9 cellular contexts compared by ENCODE assay signal in the genomic region with DNA sequence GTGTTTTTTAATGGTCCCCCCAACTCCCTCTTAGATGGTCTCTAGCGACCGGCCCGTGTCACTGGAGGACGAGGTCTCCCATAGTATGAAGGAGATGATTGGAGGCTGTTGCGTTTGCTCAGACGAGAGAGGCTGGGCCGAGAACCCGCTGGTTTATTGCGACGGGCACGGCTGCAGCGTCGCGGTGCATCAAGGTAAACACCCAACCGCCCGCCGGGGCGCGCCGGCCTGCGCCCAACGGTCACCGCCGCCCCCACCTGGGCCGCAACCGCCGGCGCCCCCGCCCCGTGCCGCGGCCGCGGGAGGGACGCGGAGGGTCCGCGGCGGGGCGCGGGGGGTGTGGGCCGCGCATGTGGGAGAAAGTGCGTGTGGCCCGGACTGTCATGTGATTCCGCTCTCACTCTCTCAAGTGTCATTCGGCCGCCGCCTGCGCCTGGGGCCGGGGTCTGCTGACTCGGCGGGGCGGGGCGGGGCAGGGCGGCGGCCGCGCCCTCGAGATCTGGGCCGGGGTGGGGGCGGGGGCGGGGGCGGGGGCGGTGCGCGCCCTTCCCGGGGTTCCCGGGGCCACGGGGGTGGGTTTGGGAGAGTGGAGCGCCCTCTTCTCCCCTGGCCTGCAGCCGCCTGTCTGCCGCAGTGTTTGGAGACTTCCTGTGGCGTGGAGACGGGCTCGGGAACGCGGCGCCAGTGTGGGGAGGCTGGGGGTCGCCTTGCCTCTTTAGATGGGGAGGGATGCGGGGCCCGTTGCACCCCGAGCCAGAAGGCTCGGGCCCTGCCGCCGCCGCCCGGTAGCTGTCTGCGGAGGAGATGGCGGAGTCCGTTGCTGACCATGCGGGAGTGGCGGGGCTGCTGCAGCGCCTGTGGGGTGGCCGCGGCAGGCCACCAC. TPM values are rescaled to one million over a fixed set of nuclear protein-coding genes. Genes with fewer than 3 reads are reported as not detected.
DNase-seq lines count a peak whose midpoint lies in the region; ATAC-seq and TF ChIP-seq lines count a peak whose summit lies in the region.
"Had no signal": no experiment of that assay in that cellular context is flagged by ENCODE, and none has a peak within 500 bp of the region (broad histone marks: within the 10 kb centered on the region; RNA-seq: fewer than 3 reads in every experiment).

No MANE protein-coding gene starts in this region.

- peaks cover 16% of the 10 kb centered on the region for H3K4me1 ChIP-seq in CD8-positive, alpha-beta T cell (ENCODE audit: insufficient read depth, low read length)
- peaks cover 15 to 44% (median 30%) of the 10 kb centered on the region in 4 donors for H3K4me1 ChIP-seq in stomach

- peak overlapping the region; percentile 64 for H3K27ac ChIP-seq in CD8-positive, alpha-beta T cell (ENCODE audit: low read depth, low read length)
- peak overlapping the region; percentile 94 to 100 (median 98) for H3K27ac ChIP-seq in stomach

- H3K4me3 Mint-ChIP-seq in CD8-positive, alpha-beta T cell: peak overlapping the region; percentile 96
- peak overlapping the region; percentile 92 for H3K4me3 Mint-ChIP-seq in endothelial cell (ENCODE audit: unreplicated experiment)
- H3K4me3 Mint-ChIP-seq in mesothelial cell of epicardium: peak overlapping the region; percentile 80

- no peaks in the 10 kb centered on the region for H3K36me3 ChIP-seq in CD8-positive, alpha-beta T cell (ENCODE audit: insufficient read depth, low read length)
- peaks cover 7 to 33% (median 30%) of the 10 kb centered on the region in 4 donors for H3K36me3 ChIP-seq in stomach

- no peak for TF ChIP-seq EP300 in stomach (IDR thresholded peaks at IDR 0.05)

- no peak for TF ChIP-seq CTCF in CD8-positive, alpha-beta T cell (IDR thresholded peaks at IDR 0.05)
- TF ChIP-seq CTCF in endothelial cell (IDR thresholded peaks at IDR 0.05; ENCODE audit: unreplicated experiment) (no peak), mesothelial cell of epicardium (IDR thresholded peaks at IDR 0.05; ENCODE audit: unreplicated experiment) (no peak), stomach (IDR thresholded peaks at IDR 0.05) (no peak)

- peaks cover 31% of the 10 kb centered on the region for H3K4me1 Mint-ChIP-seq in CD8-positive, alpha-beta T cell (ENCODE audit: low read depth)
- H3K4me1 Mint-ChIP-seq in endothelial cell (ENCODE audit: unreplicated experiment): peaks cover 15% of the 10 kb centered on the region
- H3K4me1 Mint-ChIP-seq in mesothelial cell of epicardium: peaks cover 20% of the 10 kb centered on the region

- CTCF ChIA-PET in CD8-positive, alpha-beta T cell (lab: Charles Lee): no interaction called here

- H3K27me3 ChIP-seq in CD8-positive, alpha-beta T cell (ENCODE audit: insufficient read depth, low read length): no peaks in the 10 kb centered on the region
- no peaks in the 10 kb centered on the region for H3K27me3 ChIP-seq in stomach

- ATAC-seq in CD8-positive, alpha-beta T cell: peak; percentile 38
- ATAC-seq in GM21717 (IDR thresholded peaks at IDR 0.05; ENCODE audit: unreplicated experiment): peak; percentile 22
- no peak for ATAC-seq in GM21360 (IDR thresholded peaks at IDR 0.05; ENCODE audit: unreplicated experiment)

- WGBS in stomach, 5 donors: 1 to 4% (median 2%) methylated on average over 11 to 96 of the region's 96 CpGs

- TF ChIP-seq POLR2A in stomach (IDR thresholded peaks at IDR 0.05): no peak

- POLR2A ChIA-PET in CD8-positive, alpha-beta T cell (lab: Charles Lee): interaction anchor here (0.9 kb wide), 1 partner anchor 10 kb away, joined by 3 read pairs; no protein-coding TSS in a partner anchor

- H3K4me3 ChIP-seq in CD8-positive, alpha-beta T cell (ENCODE audit: low read depth, low read length): peak overlapping the region; percentile 69
- peak overlapping the region; percentile 86 to 95 (median 88) for H3K4me3 ChIP-seq in stomach

- peaks cover 29% of the 10 kb centered on the region for H3K36me3 Mint-ChIP-seq in CD8-positive, alpha-beta T cell
- H3K36me3 Mint-ChIP-seq in endothelial cell (ENCODE audit: low read depth, unreplicated experiment) (peaks cover 5% of the 10 kb centered on the region), mesothelial cell of epicardium (peaks cover 10% of the 10 kb centered on the region)

- peak overlapping the region; percentile 94 for H3K27ac Mint-ChIP-seq in CD8-positive, alpha-beta T cell
- H3K27ac Mint-ChIP-seq in endothelial cell (ENCODE audit: unreplicated experiment) (no peak overlapping the region), mesothelial cell of epicardium (peak overlapping the region; percentile 88)

- H3K9me3 Mint-ChIP-seq in CD8-positive, alpha-beta T cell: no peaks in the 10 kb centered on the region
- H3K9me3 Mint-ChIP-seq in endothelial cell (ENCODE audit: unreplicated experiment): no peaks in the 10 kb centered on the region
- H3K9me3 Mint-ChIP-seq in mesothelial cell of epicardium: no peaks in the 10 kb centered on the region

- no peaks in the 10 kb centered on the region for H3K9me3 ChIP-seq in CD8-positive, alpha-beta T cell (ENCODE audit: low read length)
- no peaks in the 10 kb centered on the region for H3K9me3 ChIP-seq in stomach

- DNase-seq in CD8-positive, alpha-beta T cell: peak in 6 of 7 experiments; percentile 22 to 71 (median 52)
- peak; percentile 36 for DNase-seq in NCI-H1092 (lab: John Stamatoyannopoulos, UW)
- peak in 2 of 3 experiments; percentile 18 to 19 for DNase-seq in activated CD8-positive, alpha-beta memory T cell treated with anti-CD3 and anti-CD28 coated beads for 48 hours (ENCODE audit: low read depth in 2 of 3, low spot score in 2 of 3)
- DNase-seq in endothelial cell (ENCODE audit: low spot score): peak; percentile 42
- peak in 1 of 2 experiments; percentile 69 for DNase-seq in mesothelial cell of epicardium (ENCODE audit: low spot score in 2 of 2, unreplicated experiment in 2 of 2)
- DNase-seq in stomach: peak; percentile 48

- no peaks in the 10 kb centered on the region for H3K27me3 Mint-ChIP-seq in CD8-positive, alpha-beta T cell (ENCODE audit: low read depth)
- H3K27me3 Mint-ChIP-seq in endothelial cell (ENCODE audit: unreplicated experiment) (peaks cover 9% of the 10 kb centered on the region), mesothelial cell of epicardium (ENCODE audit: low read depth) (no peaks in the 10 kb centered on the region)

- intact Hi-C loops in CD8-positive, alpha-beta T cell (cut with DNase I, micrococcal nuclease): loop anchor here (1.0 to 10.0 kb wide), 8 partner anchors 40 to 1902 kb away; partner anchors contain the start of genes COMMD3 (in 1 of the 2), DNAJC1 (in 1 of the 2), MSRB2 (in 1 of the 2) and OTUD1 (in 1 of the 2)
- intact Hi-C loops in stomach (cut with DNase I; ENCODE audit: low total_unique reads): no loop called here

RNA-seq across cellular contexts. Expression of gene MLLT10, which starts 0.8 kb away (rescaled TPM):
- 10 to 100 TPM; 36.7 to 41.0 TPM for total RNA-seq in CD8-positive, alpha-beta T cell
- total RNA-seq in endothelial cell (ENCODE audit: unreplicated experiment) (50.6 TPM), mesothelial cell of epicardium (56.1 to 64.4 TPM (median 62.5 TPM) in 3 replicates), stomach (10 to 100 TPM; 22.2 to 76.9 (median 34.4) TPM)
- polyA plus RNA-seq in stomach: 10 to 100 TPM; 12.8 to 22.1 (median 13.7) TPM

RNA-seq across cellular contexts. Expression of gene SKIDA1, which starts 9.4 kb away (rescaled TPM):
- not detected for total RNA-seq in CD8-positive, alpha-beta T cell
- total RNA-seq in endothelial cell (ENCODE audit: unreplicated experiment) (5.9 TPM), mesothelial cell of epicardium (9.7 to 10.4 TPM (median 9.7 TPM) in 3 replicates), stomach (1 to 10 TPM in 2 of 5 donors, under 1 TPM in 2, not detected in 1; under 0.01 to 2.7 (median 0.95) TPM)
- under 1 TPM; 0.06 to 0.45 (median 0.15) TPM for polyA plus RNA-seq in stomach
- total RNA-seq: T-helper 1 cell treated with Interleukin-12 subunit alpha and Interleukin-12 subunit beta and Interleukin-4 antibody, amounts not matched to agents 30 ng/mL and 1 ng/mL, for 36 hours had no signal
